17 cellular contexts compared by ENCODE assay signal in genomic region chr13:20528451-20528850, GRCh38. TPM values are rescaled to one million over a fixed set of nuclear protein-coding genes. Genes with fewer than 3 reads are reported as not detected.
A peak's percentile ranks its signal among the peaks of the same experiment; 100 is the strongest.
DNase-seq lines count a peak whose midpoint lies in the region; ATAC-seq and TF ChIP-seq lines count a peak whose summit lies in the region.
"Had no signal": no experiment of that assay in that cellular context is flagged by ENCODE, and none has a peak within 500 bp of the region (broad histone marks: within the 10 kb centered on the region; RNA-seq: fewer than 3 reads in every experiment).

No MANE protein-coding gene starts in this region.

- TF ChIP-seq EP300 in sigmoid colon (IDR thresholded peaks at IDR 0.05): no peak

- intact Hi-C loops in sigmoid colon (cut with DNase I): no loop called here

- peaks cover 0 to 22% (median 10%) of the 10 kb centered on the region in 4 donors for H3K4me1 ChIP-seq in sigmoid colon

- H3K36me3 ChIP-seq in sigmoid colon: no peaks in the 10 kb centered on the region
- H3K36me3 ChIP-seq: pancreas had no signal

- no peak overlapping the region for H3K4me3 ChIP-seq in sigmoid colon
- H3K4me3 ChIP-seq: pancreas had no signal

- H3K27me3 ChIP-seq in sigmoid colon: no peaks in the 10 kb centered on the region
- H3K27me3 ChIP-seq: pancreas had no signal

- DNase-seq in stimulated activated CD4-positive, alpha-beta T cell treated with anti-CD3 and anti-CD28 coated beads, Interleukin-1b, Interleukin-23, amount 100 ng/mL, for 48 hours: peak; percentile 24
- DNase-seq in stimulated activated CD4-positive, alpha-beta T cell treated with anti-CD3 and anti-CD28 coated beads, Interleukin-12 subunit alpha, Interleukin-12 subunit beta, amount 100 ng/mL, for 4 hours: no peak
- DNase-seq in kidney tubule cell (ENCODE audit: low spot score) (no peak), NCI-H2107 treated with DMSO at 0.1 percent for 48 hours (lab: John Stamatoyannopoulos, UW; ENCODE audit: unreplicated experiment) (no peak), sigmoid colon (no peak), NOMO-1 treated with dmso at 0.1 percent for 144 hours (lab: John Stamatoyannopoulos, UW; ENCODE audit: unreplicated experiment) (no peak)
- DNase-seq: Karpas-422, NCI-H1105 treated with DMSO at 0.1 percent for 48 hours, NCI-H226, pancreas, SHP77 treated with DMSO at 0.1 percent for 48 hours, T-helper 17 cell had no signal

- ATAC-seq in GM19455 (IDR thresholded peaks at IDR 0.05; ENCODE audit: unreplicated experiment) (peak; percentile 38), HG03558 (IDR thresholded peaks at IDR 0.05; ENCODE audit: extremely low read depth, unreplicated experiment) (peak; percentile 47)
- ATAC-seq: activated CD4-positive, CD25-positive, alpha-beta regulatory T cell treated with anti-CD3 and anti-CD28 coated beads, Interleukin-2, amount 50 U/mL, for 24 hours; HCT116; pancreas; T-helper 17 cell had no signal

- H3K9me3 ChIP-seq in sigmoid colon: no peaks in the 10 kb centered on the region
- H3K9me3 ChIP-seq: pancreas had no signal

- no peak overlapping the region for H3K27ac ChIP-seq in sigmoid colon
- H3K27ac ChIP-seq: epithelial cell of prostate, pancreas had no signal

- no peak for TF ChIP-seq POLR2A in sigmoid colon (IDR thresholded peaks at IDR 0.05)

- TF ChIP-seq CTCF in sigmoid colon (IDR thresholded peaks at IDR 0.05): no peak

- WGBS in sigmoid colon, 2 donors: 88% methylated on average over 2 of the region's 2 CpGs

RNA-seq across cellular contexts. Expression of gene CRYL1, which starts 2.8 kb away (rescaled TPM):
- 10 to 100 TPM; 33.0 to 53.5 (median 37.7) TPM for total RNA-seq in sigmoid colon
- polyA plus RNA-seq in sigmoid colon: 100 to 1,000 TPM in 2 of 3 donors, 10 to 100 TPM in 1; 62.4 to 183 (median 153) TPM

RNA-seq across cellular contexts. Expression of gene IFT88, which starts 38.5 kb away (rescaled TPM):
- 10 to 100 TPM; 13.8 to 21.8 (median 16.9) TPM for total RNA-seq in sigmoid colon
- 10 to 100 TPM in 1 of 3 donors, 1 to 10 TPM in 2; 6.6 to 10.0 (median 8.8) TPM for polyA plus RNA-seq in sigmoid colon
